18 cellular contexts compared by ENCODE assay signal in the genomic region with DNA sequence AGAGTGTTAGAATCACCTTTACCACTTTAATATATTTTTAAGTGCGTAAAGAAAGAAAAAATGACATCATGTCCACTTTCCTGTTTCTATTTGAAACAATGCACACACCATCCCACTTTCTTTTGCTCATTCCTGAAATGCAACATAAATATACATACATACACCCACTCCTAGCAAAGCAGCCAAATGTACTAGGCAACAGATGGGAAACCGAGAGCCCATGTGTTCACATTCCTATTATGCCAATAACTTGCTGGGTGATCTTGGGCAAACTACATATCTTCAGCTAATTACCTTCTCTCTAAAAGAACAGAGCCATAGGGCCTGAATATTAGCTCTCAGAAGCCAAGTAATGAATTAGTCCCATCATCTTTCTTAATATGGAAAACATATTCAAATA.
"Had no signal": no experiment of that assay in that cellular context is flagged by ENCODE, and none has a peak within 500 bp of the region (broad histone marks: within the 10 kb centered on the region; RNA-seq: fewer than 3 reads in every experiment).

No MANE protein-coding gene starts in this region.

- DNase-seq: activated CD4-positive, alpha-beta T cell treated with anti-CD3 and anti-CD28 coated beads for 1 hour; activated CD4-positive, alpha-beta T cell treated with anti-CD3 and anti-CD28 coated beads, Interleukin-2, amount 10 ng/mL, durations not matched to agents 24 days and 14 days; activated CD4-positive, alpha-beta T cell treated with anti-CD3 and anti-CD28 coated beads, Interleukin-2, amount 50 U/mL, for 48 hours; activated CD8-positive, alpha-beta memory T cell treated with anti-CD3 and anti-CD28 coated beads, Interleukin-2, amount 10 ng/mL, durations not matched to agents 7 days and 5 days; activated effector memory CD4-positive, alpha-beta T cell treated with Interleukin-2 at 50 U/mL for 16 hours; activated naive CD4-positive, alpha-beta T cell; activated T-cell treated with anti-CD3 and anti-CD28 coated beads, Interleukin-2, amount 50 U/mL, for 24 hours; aorta; caudate nucleus; MG63; NCI-H1105 treated with DMSO at 0.1 percent for 48 hours; NCI-H1436 treated with DMSO at 0.1 percent for 48 hours; NCI-H187; NCI-H2081 treated with DMSO at 0.1 percent for 48 hours; NCI-H226; NCI-H510A; SHP77 had no signal

- ATAC-seq: activated CD8-positive, alpha-beta memory T cell treated with anti-CD3 and anti-CD28 coated beads, Interleukin-2, amount 10 ng/mL, durations not matched to agents 7 days and 5 days; WTC11 had no signal
